ENCODE assay signal across 4 cellular contexts in the genomic region with DNA sequence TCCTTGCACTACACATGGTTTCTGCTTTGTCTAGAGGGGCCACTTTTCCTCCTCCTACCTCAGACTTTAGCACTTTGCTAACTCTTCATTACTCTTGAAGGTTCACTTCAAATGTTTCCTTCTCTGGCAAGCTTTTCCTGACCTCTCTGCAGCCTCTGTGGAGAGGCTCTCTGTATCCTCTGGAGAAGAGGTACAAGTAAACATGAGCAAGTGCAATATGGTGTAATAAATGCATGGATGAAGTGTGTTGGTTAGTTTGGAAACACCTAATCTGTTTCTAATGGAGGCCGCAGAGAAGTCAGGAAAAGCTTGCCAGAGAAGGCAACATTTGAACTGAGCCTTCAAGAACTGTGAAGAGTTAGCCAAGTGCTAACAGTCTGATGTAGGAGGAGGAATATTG.
"Had no signal": no experiment of that assay in that cellular context is flagged by ENCODE, and none has a peak within 500 bp of the region (broad histone marks: within the 10 kb centered on the region; RNA-seq: fewer than 3 reads in every experiment).

No MANE protein-coding gene starts in this region.

- DNase-seq: H9, HCEC 1CT, IMR-90 had no signal

- H3K4me3 ChIP-seq: GM23338 had no signal

- ATAC-seq: GM23338 had no signal
